8 cellular contexts compared by ENCODE assay signal in the genomic region with DNA sequence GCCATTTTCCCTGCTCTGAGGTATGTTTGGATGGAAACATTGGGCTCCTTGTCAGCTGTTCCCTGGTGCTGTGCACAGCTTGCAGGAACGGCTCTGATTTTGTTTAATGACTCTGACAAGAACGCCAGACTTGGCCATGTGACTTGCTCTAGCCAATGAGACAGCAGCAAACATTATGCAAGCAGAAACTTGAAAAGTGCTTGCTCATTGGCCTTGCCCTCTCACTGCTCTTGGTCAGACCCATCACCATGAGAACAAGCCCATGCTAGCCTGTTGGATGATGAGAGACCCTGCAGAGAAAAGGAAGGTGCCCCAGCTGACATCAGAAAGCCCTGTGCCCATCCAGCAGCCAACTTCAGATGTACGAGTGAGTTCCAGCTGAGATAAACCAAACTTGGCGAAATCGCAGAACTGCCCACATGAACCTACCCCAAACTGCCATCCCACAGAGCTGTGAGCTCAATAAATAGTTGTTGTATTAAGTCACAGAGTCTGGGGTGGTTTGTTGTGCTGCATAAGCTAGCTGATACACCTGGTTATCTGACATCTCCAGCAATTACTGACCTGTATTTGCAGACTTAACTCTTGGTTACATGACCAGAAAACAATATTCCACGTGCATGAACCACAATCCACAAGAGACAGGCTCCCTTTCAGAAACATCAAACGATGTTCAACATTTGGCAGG.
DNase-seq lines count a peak whose midpoint lies in the region; ATAC-seq, FAIRE-seq and TF ChIP-seq lines count a peak whose summit lies in the region.

No MANE protein-coding gene starts in this region.

- peak; percentile 88 for FAIRE-seq in K562 (lab: Jason Lieb, UNC)

- ATAC-seq in K562 (peak; percentile 91), HG03521 (IDR thresholded peaks at IDR 0.05; ENCODE audit: unreplicated experiment) (no peak)

- no peaks in the 10 kb centered on the region for H3K27me3 ChIP-seq in MM.1S (replicated peaks; ENCODE audit: insufficient read depth, low read length)
- H3K27me3 ChIP-seq in K562 (ENCODE audit: control insufficient read depth in 2 of 2, insufficient read depth in 2 of 2, low read length in 2 of 2): peaks cover 16 to 37% of the 10 kb centered on the region in 2 experiments

- H3K79me2 ChIP-seq in MM.1S (ENCODE audit: low read length) (no peaks in the 10 kb centered on the region), K562 (ENCODE audit: control insufficient read depth, insufficient read depth, low read length) (no peaks in the 10 kb centered on the region)

- TF ChIP-seq POLR2A in K562 (conservative IDR thresholded peaks at IDR 0.05): no peak

- H4K20me1 ChIP-seq in MM.1S (ENCODE audit: insufficient read depth, low read length) (no peaks in the 10 kb centered on the region), K562 (replicated peaks; ENCODE audit: control insufficient read depth, insufficient read depth, low read length) (peaks cover 4% of the 10 kb centered on the region; the same call in 1 of the 2 replicates)

- CTCF ChIA-PET in K562 (lab: Yijun Ruan, JAX; ENCODE audit: low intra/inter-chr PET ratio): no interaction called here

- WGBS in K562 (ENCODE audit: insufficient coverage, low coverage, missing lambda C conversion rate): 25% methylated on average over 7 of the region's 7 CpGs

- no peaks in the 10 kb centered on the region for H3F3A ChIP-seq in MM.1S (ENCODE audit: insufficient read depth, low read length)

- peak; percentile 11 for DNase-seq in NCI-H2196 (lab: John Stamatoyannopoulos, UW; ENCODE audit: unreplicated experiment)
- no peak for DNase-seq in NCI-H2196 treated with DMSO at 0.1 percent for 48 hours (lab: John Stamatoyannopoulos, UW; ENCODE audit: unreplicated experiment)
- peak; percentile 68 for DNase-seq in MM.1S
- DNase-seq in K562 (ENCODE audit: extremely low read depth in 1 of 4, low spot score in 3 of 4): peak; percentile 43 to 62 (median 58)
- DNase-seq in pons (ENCODE audit: low spot score): peak; percentile 24
- no peak for DNase-seq in activated CD4-positive, CD25-positive, alpha-beta regulatory T cell (lab: John Stamatoyannopoulos, UW)
- DNase-seq in NCI-H2107 (lab: John Stamatoyannopoulos, UW): no peak

- no TSS peak for BruUV-seq in K562 (replicated peaks; lab: Mats Ljungman, UMichigan)

- H3K4me1 ChIP-seq in MM.1S (ENCODE audit: low read length): peaks cover 17% of the 10 kb centered on the region
- H3K4me1 ChIP-seq in K562 (replicated peaks in 1 of 2; ENCODE audit: control insufficient read depth in 2 of 2, insufficient read depth in 2 of 2, low read length in 2 of 2): peaks cover 0 to 4% of the 10 kb centered on the region in 2 experiments; a peak in 2 of 5 replicates

- H3K36me3 ChIP-seq in MM.1S (replicated peaks; ENCODE audit: insufficient read depth, low read length) (no peaks in the 10 kb centered on the region), K562 (ENCODE audit: control insufficient read depth, insufficient read depth, low read length) (no peaks in the 10 kb centered on the region)

- H3K27ac ChIP-seq in MM.1S (ENCODE audit: low read length) (no peak overlapping the region), K562 (ENCODE audit: extremely low read depth, low read depth, low read length) (no peak overlapping the region)

- POLR2A ChIA-PET in K562 (lab: Yijun Ruan, JAX): interaction anchor here (1.0 kb wide), 1 partner anchor 10 kb away, joined by 4 read pairs; no protein-coding TSS in a partner anchor

- TF ChIP-seq CTCF in MM.1S (IDR thresholded peaks at IDR 0.05; ENCODE audit: low read length) (no peak), K562 (IDR thresholded peaks at IDR 0.05 in 2 of 3, conservative IDR thresholded peaks at IDR 0.05 in 1 of 3; ENCODE audit: insufficient read depth in 2 of 3, low read depth in 1 of 3, low read length in 3 of 3) (no peak)

- no peak for TF ChIP-seq EP300 in K562 (IDR thresholded peaks at IDR 0.05; ENCODE audit: low read length)

- H3K9ac ChIP-seq in MM.1S (ENCODE audit: low read length) (no peak overlapping the region; the same call in 1 of the 2 replicates), K562 (ENCODE audit: insufficient read depth in 1 of 2, low read depth in 2 of 2, low read length in 2 of 2) (no peak overlapping the region)

- no peaks in the 10 kb centered on the region for H3K9me1 ChIP-seq in K562 (ENCODE audit: control insufficient read depth, insufficient read depth, low read length)

- H3K4me2 ChIP-seq in MM.1S (ENCODE audit: low read depth, low read length) (peak overlapping the region; percentile 68; the same call in 1 of the 2 replicates), K562 (ENCODE audit: insufficient read depth, low read length) (peak overlapping the region; percentile 27)

- in situ Hi-C loops in K562 (cut with MboI): loop anchor here (10.0 kb wide), 1 partner anchor 545 kb away; no protein-coding TSS in a partner anchor

- intact Hi-C loops in K562 (cut with micrococcal nuclease): loop anchor here (10.0 kb wide), 1 partner anchor 555 kb away; no protein-coding TSS in a partner anchor

- no peaks in the 10 kb centered on the region for H3K9me3 ChIP-seq in MM.1S (replicated peaks; ENCODE audit: insufficient read depth, low read length)
- H3K9me3 ChIP-seq in K562 (replicated peaks; ENCODE audit: control insufficient read depth, insufficient read depth, low read depth, low read length): no peaks in the 10 kb centered on the region

- no peaks in the 10 kb centered on the region for H3K9me2 ChIP-seq in MM.1S (replicated peaks; ENCODE audit: insufficient read depth, low read length)

- H2AFZ ChIP-seq in MM.1S (ENCODE audit: low read length): peak overlapping the region; percentile 61
- 0 out of 2 replicates have a peak overlapping the region, but pooled peaks have one; percentile 35 for H2AFZ ChIP-seq in K562 (ENCODE audit: low read depth, low read length)

- H3K4me3 ChIP-seq in MM.1S (ENCODE audit: low read length) (peak overlapping the region; percentile 48), K562 (no peak overlapping the region)

- no peak for TF ChIP-seq RAD21 in K562 (CRISPR knock-in tag; conservative IDR thresholded peaks at IDR 0.05 in 1 of 2, IDR thresholded peaks at IDR 0.05 in 1 of 2)

TF ChIP-seq in K562, 482 proteins besides CTCF, POLR2A, EP300 and RAD21 (continues in another document):
- no peak for TF ChIP-seq ZBTB17 (CRISPR knock-in tag; IDR thresholded peaks at IDR 0.05)
- TF ChIP-seq, protein P1, sequence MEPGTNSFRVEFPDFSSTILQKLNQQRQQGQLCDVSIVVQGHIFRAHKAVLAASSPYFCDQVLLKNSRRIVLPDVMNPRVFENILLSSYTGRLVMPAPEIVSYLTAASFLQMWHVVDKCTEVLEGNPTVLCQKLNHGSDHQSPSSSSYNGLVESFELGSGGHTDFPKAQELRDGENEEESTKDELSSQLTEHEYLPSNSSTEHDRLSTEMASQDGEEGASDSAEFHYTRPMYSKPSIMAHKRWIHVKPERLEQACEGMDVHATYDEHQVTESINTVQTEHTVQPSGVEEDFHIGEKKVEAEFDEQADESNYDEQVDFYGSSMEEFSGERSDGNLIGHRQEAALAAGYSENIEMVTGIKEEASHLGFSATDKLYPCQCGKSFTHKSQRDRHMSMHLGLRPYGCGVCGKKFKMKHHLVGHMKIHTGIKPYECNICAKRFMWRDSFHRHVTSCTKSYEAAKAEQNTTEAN (CRISPR knock-in tag; IDR thresholded peaks at IDR 0.05): no peak
- no peak for TF ChIP-seq PHB2 (IDR thresholded peaks at IDR 0.05; ENCODE audit: low read depth)

Comparison
In these comparisons a context has a peak if more than half of its experiments do, and no peak if none do; other contexts are left out.
1. DNase-seq: peak in NCI-H2196 (single experiment), MM.1S (single experiment), K562 (4 of 4) and pons (single experiment); none in NCI-H2196 treated with DMSO at 0.1 percent for 48 hours (single experiment), activated CD4-positive, CD25-positive, alpha-beta regulatory T cell (0 of 4) and NCI-H2107 (single experiment).